Comparison of ENCODE assay signal across 1 cellular context in genomic region chr11:117925198-117925925, GRCh38.
A peak's percentile ranks its signal among the peaks of the same experiment; 100 is the strongest.
TF ChIP-seq lines count a peak whose summit lies in the region.

No MANE protein-coding gene starts in this region.

TF ChIP-seq in K562, 482 proteins besides CTCF, POLR2A, EP300 and RAD21:
- TF ChIP-seq ZBTB2 (IDR thresholded peaks at IDR 0.05) (no peak), DMBX1 (CRISPR knock-in tag; IDR thresholded peaks at IDR 0.05; ENCODE audit: borderline replicate concordance) (no peak), ZNF75A (CRISPR knock-in tag; IDR thresholded peaks at IDR 0.05) (no peak), RCOR1 (IDR thresholded peaks at IDR 0.05; ENCODE audit: borderline replicate concordance in 1 of 2, low read depth in 2 of 2, low read length in 2 of 2) (no peak), CBFA2T2 (conservative IDR thresholded peaks at IDR 0.05) (no peak), ZNF24 (IDR thresholded peaks at IDR 0.05) (peak; percentile 89), ZNF77 (CRISPR knock-in tag; IDR thresholded peaks at IDR 0.05) (no peak), SAFB (IDR thresholded peaks at IDR 0.05; ENCODE audit: borderline replicate concordance, low read depth, low read length) (no peak), DEAF1 (CRISPR knock-in tag; IDR thresholded peaks at IDR 0.05) (no peak)
